8 cellular contexts compared by ENCODE assay signal in the genomic region with DNA sequence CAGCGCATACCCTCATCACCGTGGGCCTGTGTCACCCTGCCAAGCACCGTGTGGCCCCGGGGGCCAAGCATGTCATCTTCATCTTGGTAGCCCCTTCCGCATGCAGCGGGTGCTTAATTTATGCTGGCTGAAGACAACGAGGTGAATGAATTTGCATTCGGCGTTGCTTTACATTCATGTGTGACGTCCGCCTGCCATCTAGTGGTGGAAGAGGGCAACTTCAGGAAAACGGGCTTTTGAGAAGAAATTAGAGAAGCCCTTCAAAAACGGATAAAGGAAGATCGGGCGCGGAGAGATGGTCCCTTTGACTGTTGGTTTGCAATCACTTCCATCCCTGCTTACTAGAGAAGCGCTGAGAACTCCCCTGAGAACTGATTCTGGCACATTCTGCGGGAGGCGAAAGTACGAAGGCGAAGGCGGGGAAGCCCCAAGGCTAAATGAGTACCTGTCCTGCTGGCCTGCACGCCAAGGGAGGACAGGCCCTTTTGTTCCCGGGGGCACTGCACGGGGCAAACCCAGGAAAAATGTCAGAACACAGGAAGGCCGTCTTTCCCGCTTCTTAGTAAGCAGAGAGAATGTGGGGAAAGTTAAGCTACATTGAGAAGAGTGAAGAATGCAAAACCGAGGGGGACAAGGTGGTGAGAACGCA.
DNase-seq lines count a peak whose midpoint lies in the region; ATAC-seq, FAIRE-seq and TF ChIP-seq lines count a peak whose summit lies in the region.

No MANE protein-coding gene starts in this region.

- H3K4me1 Mint-ChIP-seq in activated naive CD4-positive, alpha-beta T cell treated with anti-CD3 and anti-CD28 coated beads, Interleukin-2, amount 50 U/mL, for 24 hours, result peaks cover 8% of the 10 kb centered on the region

- peak; percentile 97 for DNase-seq in D721Med (ENCODE audit: insufficient read length, low spot score)
- DNase-seq in NAMALWA (ENCODE audit: low spot score), result peak; percentile 88
- DNase-seq in SK-MEL-5 (ENCODE audit: low read depth, low spot score), result peak; percentile 73
- peak in 3 of 5 donors; percentile 35 to 43 (median 41) for DNase-seq in heart left ventricle
- DNase-seq in psoas muscle, result peak; percentile 50 to 70
- DNase-seq in GF-D8 (lab: John Stamatoyannopoulos, UW), result no peak

- H3K27me3 ChIP-seq in heart left ventricle, result no peaks in the 10 kb centered on the region
- no peaks in the 10 kb centered on the region for H3K27me3 ChIP-seq in psoas muscle (ENCODE audit: insufficient read depth in 3 of 3, low read length in 2 of 3)

- H3K9me3 ChIP-seq in heart left ventricle (peaks cover 0 to 6% (median 0%) of the 10 kb centered on the region in 12 donors), psoas muscle (no peaks in the 10 kb centered on the region)

- 28 to 32% (median 31%) methylated on average over 27 to 29 of the region's 29 CpGs for WGBS in heart left ventricle, 4 donors
- WGBS in psoas muscle, 3 donors, result 29 to 33% (median 33%) methylated on average over 29 of the region's 29 CpGs

- in situ Hi-C loops in SK-MEL-5 (cut with HindIII; ENCODE audit: low pct_unique_long_range_greater_than_20kb, low sequenced_read_pairs), result no loop called here

- H3K4me1 ChIP-seq in heart left ventricle (peaks cover 0 to 11% (median 4%) of the 10 kb centered on the region in 12 donors), psoas muscle (no peaks in the 10 kb centered on the region)

- H3K36me3 Mint-ChIP-seq in activated naive CD4-positive, alpha-beta T cell treated with anti-CD3 and anti-CD28 coated beads, Interleukin-2, amount 50 U/mL, for 24 hours, result peaks cover 1% of the 10 kb centered on the region

- H3K36me3 ChIP-seq in heart left ventricle (no peaks in the 10 kb centered on the region), psoas muscle (ENCODE audit: insufficient read depth in 1 of 2, low read depth in 1 of 2) (no peaks in the 10 kb centered on the region)

- H3K27ac ChIP-seq in heart left ventricle (no peak overlapping the region), psoas muscle (no peak overlapping the region)

- peak; percentile 99 for FAIRE-seq in D721Med (lab: Jason Lieb, UNC)

- TF ChIP-seq CTCF in D721Med (IDR thresholded peaks at IDR 0.05; ENCODE audit: insufficient read depth, missing control alignments) (peak; percentile 93), heart left ventricle (IDR thresholded peaks at IDR 0.05) (peak; percentile 80 to 93 (median 86)), psoas muscle (IDR thresholded peaks at IDR 0.05) (peak; percentile 86)

- ATAC-seq in GM21619 (IDR thresholded peaks at IDR 0.05; ENCODE audit: unreplicated experiment) (peak; percentile 49), heart left ventricle (peak in 1 of 4 donors; percentile 41), psoas muscle (peak in 3 of 4 donors; percentile 41 to 78 (median 56))

- H3K9me3 Mint-ChIP-seq in activated naive CD4-positive, alpha-beta T cell treated with anti-CD3 and anti-CD28 coated beads, Interleukin-2, amount 50 U/mL, for 24 hours, result no peaks in the 10 kb centered on the region

- H3K27me3 Mint-ChIP-seq in activated naive CD4-positive, alpha-beta T cell treated with anti-CD3 and anti-CD28 coated beads, Interleukin-2, amount 50 U/mL, for 24 hours, result no peaks in the 10 kb centered on the region

- H3K4me3 Mint-ChIP-seq in activated naive CD4-positive, alpha-beta T cell treated with anti-CD3 and anti-CD28 coated beads, Interleukin-2, amount 50 U/mL, for 24 hours, result no peak overlapping the region

- H3K27ac Mint-ChIP-seq in activated naive CD4-positive, alpha-beta T cell treated with anti-CD3 and anti-CD28 coated beads, Interleukin-2, amount 50 U/mL, for 24 hours, result peak overlapping the region; percentile 48

- TF ChIP-seq POLR2A in heart left ventricle (IDR thresholded peaks at IDR 0.05), result no peak

- intact Hi-C loops in heart left ventricle (cut with DNase I) (loop anchor here in 9 of 10 donors (5.0 to 10.0 kb wide), 5 partner anchors 464 to 1724 kb away; no protein-coding TSS in a partner anchor), psoas muscle (cut with DNase I) (loop anchor here in 1 of 2 donors (10.0 kb wide), 1 partner anchor 1694 kb away; no protein-coding TSS in a partner anchor)

- peak overlapping the region in 1 of 12 donors; percentile 23 for H3K4me3 ChIP-seq in heart left ventricle
- peak overlapping the region; percentile 29 for H3K4me3 ChIP-seq in psoas muscle
